ENCODE assay signal across 12 cellular contexts in the genomic region with DNA sequence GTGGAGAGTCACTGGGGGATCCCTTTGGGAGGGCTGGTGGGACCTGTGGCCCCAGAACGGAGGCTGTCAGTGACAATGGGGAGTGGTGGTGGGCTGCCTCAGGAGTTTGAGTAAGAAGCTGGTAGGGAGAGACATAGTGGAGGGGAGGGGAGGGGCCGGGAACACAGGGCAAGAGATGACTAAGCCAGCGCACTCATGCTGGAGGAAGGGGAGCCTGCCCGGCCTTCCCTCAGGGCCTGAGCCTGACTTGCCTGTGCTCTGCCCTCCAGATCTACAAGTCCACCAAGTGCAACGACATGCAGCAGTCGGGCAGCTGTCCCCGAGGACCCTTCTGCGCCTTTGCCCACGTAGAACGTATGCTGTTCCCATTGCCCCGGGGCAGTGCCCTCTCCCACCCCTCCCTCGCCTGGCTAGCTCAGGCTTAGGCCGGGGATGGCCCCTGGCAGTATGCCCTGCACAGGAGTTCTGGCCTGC. TPM values are rescaled to one million over a fixed set of nuclear protein-coding genes. Genes with fewer than 3 reads are reported as not detected.
DNase-seq lines count a peak whose midpoint lies in the region; ATAC-seq, FAIRE-seq and TF ChIP-seq lines count a peak whose summit lies in the region.
"Had no signal": no experiment of that assay in that cellular context is flagged by ENCODE, and none has a peak within 500 bp of the region (broad histone marks: within the 10 kb centered on the region; RNA-seq: fewer than 3 reads in every experiment).

No MANE protein-coding gene starts in this region.

- peak overlapping the region; percentile 76 to 97 (median 87) for H3K27ac ChIP-seq in adrenal gland
- H3K27ac ChIP-seq: uterus had no signal

- peak overlapping the region; percentile 82 for H3K27ac Mint-ChIP-seq in HFFc6
- H3K27ac Mint-ChIP-seq: IgD-negative memory B cell had no signal

- no peaks in the 10 kb centered on the region for H3K9me3 Mint-ChIP-seq in HFFc6
- H3K9me3 Mint-ChIP-seq: IgD-negative memory B cell had no signal

- no peak overlapping the region for H3K4me3 Mint-ChIP-seq in HFFc6
- H3K4me3 Mint-ChIP-seq: IgD-negative memory B cell had no signal

- peak; percentile 17 for FAIRE-seq in urothelium cell line (lab: Jason Lieb, UNC)
- FAIRE-seq in GM19239 (lab: Jason Lieb, UNC): no peak

- DNase-seq in HFFc6: peak; percentile 66
- DNase-seq in adrenal gland: peak; percentile 79 to 93 (median 91)
- DNase-seq in fibroblast of the aortic adventitia (ENCODE audit: low read depth): peak; percentile 59
- peak; percentile 45 for DNase-seq in urothelium cell line (ENCODE audit: low spot score)
- no peak for DNase-seq in GM19239 (ENCODE audit: insufficient read length, low spot score)
- no peak for DNase-seq in activated naive CD4-positive, alpha-beta T cell treated with Interleukin-2 at 50 U/mL for 16 hours
- DNase-seq: activated CD4-positive, CD25-positive, alpha-beta regulatory T cell; GF-D8; NCI-H2081; uterus had no signal

- H3K27me3 Mint-ChIP-seq in HFFc6 (ENCODE audit: insufficient read depth): peaks cover 3% of the 10 kb centered on the region
- H3K27me3 Mint-ChIP-seq: IgD-negative memory B cell had no signal

- H3K4me1 ChIP-seq in adrenal gland (replicated peaks in 1 of 2): peaks cover 9 to 12% of the 10 kb centered on the region in 2 donors
- H3K4me1 ChIP-seq: uterus had no signal

- H3K4me3 ChIP-seq in adrenal gland (no peak overlapping the region), fibroblast of the aortic adventitia (ENCODE audit: low read depth, low read length) (no peak overlapping the region)
- H3K4me3 ChIP-seq: uterus had no signal

- no peak for TF ChIP-seq CTCF in HFFc6 (IDR thresholded peaks at IDR 0.05)
- no peak for TF ChIP-seq CTCF in adrenal gland (IDR thresholded peaks at IDR 0.05)
- TF ChIP-seq CTCF in fibroblast of the aortic adventitia (IDR thresholded peaks at IDR 0.05; ENCODE audit: insufficient read depth, low read length): no peak

- TF ChIP-seq POLR2A in adrenal gland (IDR thresholded peaks at IDR 0.05): peak in 1 of 2 donors; percentile 56

- H3K27me3 ChIP-seq in adrenal gland: no peaks in the 10 kb centered on the region
- H3K27me3 ChIP-seq: uterus had no signal

- peaks cover 0 to 87% of the 10 kb centered on the region in 2 donors for H3K36me3 ChIP-seq in adrenal gland (replicated peaks in 1 of 2)
- H3K36me3 ChIP-seq: uterus had no signal

- peaks cover 14% of the 10 kb centered on the region for H3K4me1 Mint-ChIP-seq in HFFc6 (ENCODE audit: low read depth)
- H3K4me1 Mint-ChIP-seq: IgD-negative memory B cell had no signal

- intact Hi-C loops in adrenal gland (cut with DNase I): loop anchor here in 1 of 2 donors (10.0 kb wide), 1 partner anchor 50 kb away; the partner anchor contains the start of gene GALK1

- H3K9me3 ChIP-seq in adrenal gland (replicated peaks in 1 of 3): no peaks in the 10 kb centered on the region
- H3K9me3 ChIP-seq: uterus had no signal

- ATAC-seq in GM18502 (IDR thresholded peaks at IDR 0.05; ENCODE audit: poor library complexity, unreplicated experiment): no peak

- 40 to 57% (median 52%) methylated on average over 8 to 13 of the region's 13 CpGs for WGBS in adrenal gland, 4 donors

- peaks cover 11% of the 10 kb centered on the region for H3K36me3 Mint-ChIP-seq in HFFc6 (ENCODE audit: low read depth)
- H3K36me3 Mint-ChIP-seq: IgD-negative memory B cell had no signal

RNA-seq across cellular contexts. Expression of gene UNC13D, which starts 29.3 kb away (rescaled TPM):
- total RNA-seq in HFFc6 (2021; fragmentation: NEBNext Ultra II Directional; extraction: Animal tissue kit (Norgen Biotek cat#: 25700)): under 1 TPM; 0.17 to 0.78 (median 0.24) TPM
- total RNA-seq in adrenal gland (10 to 100 TPM in 7 of 8 donors, 1 to 10 TPM in 1; 3.0 to 28.1 (median 13.8) TPM), fibroblast of the aortic adventitia (ENCODE audit: low replicate concordance) (0.54 and 2.3 TPM in 2 replicates)
- 10 to 100 TPM in 2 of 3 donors, 1 to 10 TPM in 1; 6.6 to 47.5 (median 21.5) TPM for polyA plus RNA-seq in adrenal gland

RNA-seq across cellular contexts. Expression of gene UNK, which starts 30.3 kb away (rescaled TPM):
- total RNA-seq in HFFc6 (2021; fragmentation: NEBNext Ultra II Directional; extraction: Animal tissue kit (Norgen Biotek cat#: 25700)): 10 to 100 TPM; 12.7 to 18.6 (median 16.2) TPM
- total RNA-seq in adrenal gland (10 to 100 TPM; 15.1 to 35.5 (median 24.6) TPM), fibroblast of the aortic adventitia (ENCODE audit: low replicate concordance) (18.0 and 30.2 TPM in 2 replicates)
- polyA plus RNA-seq in adrenal gland: 10 to 100 TPM; 13.6 to 45.9 (median 19.0) TPM

RNA-seq across cellular contexts. Expression of gene WBP2, which starts 40.2 kb away (rescaled TPM):
- 10 to 100 TPM; 51.4 to 65.5 (median 59.3) TPM for total RNA-seq in HFFc6 (2021; fragmentation: NEBNext Ultra II Directional; extraction: Animal tissue kit (Norgen Biotek cat#: 25700))
- total RNA-seq in adrenal gland (100 to 1,000 TPM; 131 to 292 (median 217) TPM), fibroblast of the aortic adventitia (ENCODE audit: low replicate concordance) (23.3 and 24.1 TPM in 2 replicates)
- 100 to 1,000 TPM; 205 to 258 (median 258) TPM for polyA plus RNA-seq in adrenal gland

RNA-seq across cellular contexts. Expression of gene GALK1, which starts 49.9 kb away (rescaled TPM):
- total RNA-seq in HFFc6 (2021; fragmentation: NEBNext Ultra II Directional; extraction: Animal tissue kit (Norgen Biotek cat#: 25700)): 10 to 100 TPM; 33.8 to 43.2 (median 37.7) TPM
- 10 to 100 TPM; 13.9 to 47.3 (median 24.6) TPM for total RNA-seq in adrenal gland
- 10 to 100 TPM in 2 of 3 donors, 1 to 10 TPM in 1; 1.4 to 39.1 (median 37.2) TPM for polyA plus RNA-seq in adrenal gland
- total RNA-seq in fibroblast of the aortic adventitia (ENCODE audit: low replicate concordance): 20.6 and 35.9 TPM in 2 replicates

Comparison
In these comparisons a context has a peak if more than half of its experiments do, and no peak if none do; other contexts are left out.
1. DNase-seq: peak in HFFc6 (single experiment), adrenal gland (7 of 7), fibroblast of the aortic adventitia (single experiment) and urothelium cell line (single experiment); none in GM19239 (single experiment) and activated naive CD4-positive, alpha-beta T cell treated with Interleukin-2 at 50 U/mL for 16 hours (single experiment).